In genomic region chr17:15683824-15684478, GRCh38 we compare ENCODE assay signal across 8 cellular contexts. TPM values are rescaled to one million over a fixed set of nuclear protein-coding genes. Genes with fewer than 3 reads are reported as not detected.
DNase-seq lines count a peak whose midpoint lies in the region; ATAC-seq and TF ChIP-seq lines count a peak whose summit lies in the region.
"Not testable (repeated sequence)": the region's sequence is repeated elsewhere in the genome, so short reads cannot be mapped to it uniquely, and the experiment has no call there.

Gene TRIM16, minus strand, starts transcription at chr17:15684311. Its CDS starts 32,702 bp downstream, at chr17:15651609.

- H3K4me3 ChIP-seq in GM23338: peak within 1 kb of the TSS; percentile 82
- peak within 1 kb of the TSS; percentile 69 for H3K4me3 ChIP-seq in fibroblast of the aortic adventitia (ENCODE audit: low read depth, low read length)

- not testable (repeated sequence) for H3K27me3 Mint-ChIP-seq in GM23338 (ENCODE audit: insufficient read depth, low read depth, poor library complexity); natural killer cell (ENCODE audit: low read depth in 2 of 2)

- not testable (repeated sequence) for H3K9me3 ChIP-seq in KOPT-K1 (ENCODE audit: insufficient read depth, low read length, poor library complexity, severe bottlenecking)

- not testable (repeated sequence) for H3K9me3 Mint-ChIP-seq in GM23338; natural killer cell; stimulated activated effector memory CD8-positive, alpha-beta T cell treated with anti-CD3 and anti-CD28 coated beads, Interleukin-12 subunit alpha, Interleukin-12 subunit beta, amount 100 ng/mL, for 72 hours

- not testable (repeated sequence) for H3K4me1 ChIP-seq in GM23338 (ENCODE audit: insufficient read depth)

- DNase-seq in Daoy (ENCODE audit: low read depth) (peak; percentile 74), GM23338 (ENCODE audit: low spot score) (peak; percentile 49), SHP77 treated with DMSO at 0.1 percent for 48 hours (lab: John Stamatoyannopoulos, UW) (peak; percentile 35), fibroblast of the aortic adventitia (ENCODE audit: low read depth) (peak; percentile 51), natural killer cell (peak; percentile 75)
- DNase-seq in activated effector memory CD4-positive, alpha-beta T cell treated with Interleukin-2 at 50 U/mL for 16 hours: peak; percentile 74
- peak; percentile 58 to 83 for DNase-seq in stimulated activated effector memory CD8-positive, alpha-beta T cell treated with anti-CD3 and anti-CD28 coated beads, Interleukin-12 subunit alpha, Interleukin-12 subunit beta, amount 100 ng/mL, for 72 hours (ENCODE audit: low spot score in 2 of 2)

- H3K36me3 Mint-ChIP-seq in GM23338 (ENCODE audit: low read depth): peaks cover 14% of the 10 kb centered on the region; the same call in 2 of the 3 replicates
- H3K36me3 Mint-ChIP-seq in natural killer cell; stimulated activated effector memory CD8-positive, alpha-beta T cell treated with anti-CD3 and anti-CD28 coated beads, Interleukin-12 subunit alpha, Interleukin-12 subunit beta, amount 100 ng/mL, for 72 hours: not testable (repeated sequence)

- H3K4me3 Mint-ChIP-seq in GM23338 (peak within 1 kb of the TSS; percentile 97), natural killer cell (peak within 1 kb of the TSS; percentile 95)
- peak within 1 kb of the TSS; percentile 96 for H3K4me3 Mint-ChIP-seq in stimulated activated effector memory CD8-positive, alpha-beta T cell treated with anti-CD3 and anti-CD28 coated beads, Interleukin-12 subunit alpha, Interleukin-12 subunit beta, amount 100 ng/mL, for 72 hours

- H3K27ac Mint-ChIP-seq in GM23338 (peak within 1 kb of the TSS; percentile 91), natural killer cell (peak within 1 kb of the TSS; percentile 87 to 89)
- H3K27ac Mint-ChIP-seq in stimulated activated effector memory CD8-positive, alpha-beta T cell treated with anti-CD3 and anti-CD28 coated beads, Interleukin-12 subunit alpha, Interleukin-12 subunit beta, amount 100 ng/mL, for 72 hours: peak within 1 kb of the TSS; percentile 97

- H2AFZ ChIP-seq in GM23338: peak within 1 kb of the TSS; percentile 98

- H3F3A ChIP-seq in GM23338 (replicated peaks; ENCODE audit: low read depth): not testable (repeated sequence)

- not testable (repeated sequence) for H3K36me3 ChIP-seq in GM23338 (ENCODE audit: insufficient read depth); KOPT-K1 (ENCODE audit: insufficient read depth, low read length)

- H3K79me2 ChIP-seq in GM23338 (replicated peaks; ENCODE audit: insufficient read depth): not testable (repeated sequence)

- ATAC-seq in GM23338 (peak; percentile 87), natural killer cell (peak; percentile 93 to 99 (median 99))
- ATAC-seq in stimulated activated effector memory CD8-positive, alpha-beta T cell treated with anti-CD3 and anti-CD28 coated beads, Interleukin-12 subunit alpha, Interleukin-12 subunit beta, amount 100 ng/mL, for 72 hours: peak; percentile 95

- not testable (repeated sequence) for H3K9me2 ChIP-seq in GM23338 (ENCODE audit: insufficient read depth)

- H3K27ac ChIP-seq in GM23338 (ENCODE audit: low read depth): not testable (repeated sequence)
- H3K27ac ChIP-seq in KOPT-K1 (ENCODE audit: low read depth, low read length, poor library complexity, severe bottlenecking): peak within 1 kb of the TSS; percentile 67

- peak within 1 kb of the TSS; percentile 80 for H3K4me2 ChIP-seq in GM23338

- intact Hi-C loops in natural killer cell (cut with micrococcal nuclease): loop anchor here (2.0 kb wide), 1 partner anchor 15 kb away; the partner anchor contains the start of gene ZNF286A

- H3K4me1 Mint-ChIP-seq in GM23338 (peaks cover 10% of the 10 kb centered on the region), natural killer cell (peaks cover 10 to 18% of the 10 kb centered on the region in 2 donors)
- peaks cover 19% of the 10 kb centered on the region for H3K4me1 Mint-ChIP-seq in stimulated activated effector memory CD8-positive, alpha-beta T cell treated with anti-CD3 and anti-CD28 coated beads, Interleukin-12 subunit alpha, Interleukin-12 subunit beta, amount 100 ng/mL, for 72 hours

- TF ChIP-seq CTCF in GM23338 (conservative IDR thresholded peaks at IDR 0.05; ENCODE audit: low read depth in 2 of 2): peak in 1 of 2 experiments; percentile 20; a peak in 1 of 4 replicates
- TF ChIP-seq CTCF in fibroblast of the aortic adventitia (IDR thresholded peaks at IDR 0.05; ENCODE audit: insufficient read depth, low read length); natural killer cell (IDR thresholded peaks at IDR 0.05): not testable (repeated sequence)

- H3K27me3 ChIP-seq in GM23338 (ENCODE audit: insufficient read depth): not testable (repeated sequence)

- not testable (repeated sequence) for H4K20me1 ChIP-seq in GM23338 (replicated peaks; ENCODE audit: insufficient read depth)

TF ChIP-seq in GM23338, 12 proteins besides CTCF, POLR2A, EP300 and RAD21:
- TF ChIP-seq POLR2AphosphoS5 (IDR thresholded peaks at IDR 0.05; ENCODE audit: low read depth) (peak; percentile 65), ETS1 (IDR thresholded peaks at IDR 0.05) (peak; percentile 64)

RNA-seq across cellular contexts. Expression of gene TRIM16, which starts in this region (rescaled TPM):
- 105 and 106 TPM in 2 replicates for total RNA-seq in Daoy (2014; rRNA removed; shearing (Covaris generic))
- total RNA-seq in GM23338 (2014; rRNA removed; shearing (Covaris generic)): 47.6 and 48.1 TPM in 2 replicates
- 6.4 and 6.6 TPM in 2 replicates for polyA plus RNA-seq in GM23338 (2016; fragmentation: Nextera tagmentation; extraction: Ambion mirVana)
- total RNA-seq in fibroblast of the aortic adventitia (ENCODE audit: low replicate concordance): 36.7 and 60.4 TPM in 2 replicates
- total RNA-seq in natural killer cell: 1 to 10 TPM; 2.4 to 4.7 (median 3.8) TPM
